In the genomic region with DNA sequence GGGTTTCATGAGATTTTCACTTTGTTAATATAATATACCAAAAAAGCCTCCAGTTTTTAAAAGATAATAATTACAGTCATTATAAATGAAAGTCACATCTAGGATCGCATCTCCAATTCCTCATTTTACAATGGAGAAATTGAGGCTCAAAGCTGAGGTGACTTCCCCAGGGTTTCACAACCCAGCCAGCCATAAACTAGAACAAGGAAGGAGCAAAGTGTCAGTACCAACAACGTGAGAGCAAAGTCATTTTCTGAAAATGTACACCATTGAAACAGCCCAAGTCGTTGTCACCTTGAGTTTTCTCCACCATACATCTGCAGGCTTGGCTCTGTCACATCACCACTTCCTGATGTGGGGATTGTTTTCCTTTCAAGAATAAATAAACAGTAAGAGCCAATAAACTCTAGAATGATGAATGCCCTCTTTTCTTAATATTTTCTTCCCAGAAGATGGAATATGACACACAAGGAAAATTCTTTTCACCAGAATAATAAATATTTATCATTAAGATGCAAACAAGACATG, we compare ENCODE assay signal across 21 cellular contexts.
"Had no signal": no experiment of that assay in that cellular context is flagged by ENCODE, and none has a peak within 500 bp of the region (broad histone marks: within the 10 kb centered on the region; RNA-seq: fewer than 3 reads in every experiment).

No MANE protein-coding gene starts in this region.

- H3K36me3 Mint-ChIP-seq: natural killer cell had no signal

- H3K9me3 ChIP-seq: colonic mucosa, lower lobe of right lung, thyroid gland had no signal

- H3K27ac ChIP-seq: brain microvascular endothelial cell, colonic mucosa, epithelial cell of prostate, foreskin keratinocyte, lower lobe of right lung, parathyroid adenoma, thyroid gland had no signal

- H3K9me3 Mint-ChIP-seq: endodermal cell, natural killer cell had no signal

- H3K27ac Mint-ChIP-seq: activated CD4-positive, alpha-beta memory T cell treated with anti-CD3 and anti-CD28 coated beads, Interleukin-2, amount 10 ng/mL, durations not matched to agents 7 days and 5 days; activated CD8-positive, alpha-beta memory T cell treated with anti-CD3 and anti-CD28 coated beads, Interleukin-2, amount 10 ng/mL, durations not matched to agents 7 days and 5 days; activated naive CD4-positive, alpha-beta T cell treated with anti-CD3 and anti-CD28 coated beads, Interleukin-2, amount 10 ng/mL, durations not matched to agents 7 days and 5 days; endodermal cell; natural killer cell had no signal

- H3K4me1 Mint-ChIP-seq: endodermal cell had no signal

- H3K4me1 ChIP-seq: colonic mucosa, parathyroid adenoma, thyroid gland had no signal

- H3K27me3 ChIP-seq: brain microvascular endothelial cell, colonic mucosa, foreskin keratinocyte, thyroid gland had no signal

- H3K4me3 Mint-ChIP-seq: activated B cell treated with CpG ODN at 0.5 μM for 24 hours; activated CD4-positive, alpha-beta memory T cell treated with anti-CD3 and anti-CD28 coated beads, Interleukin-2, amount 10 ng/mL, durations not matched to agents 7 days and 5 days; activated CD8-positive, alpha-beta memory T cell treated with anti-CD3 and anti-CD28 coated beads, Interleukin-2, amount 10 ng/mL, durations not matched to agents 7 days and 5 days; activated naive CD4-positive, alpha-beta T cell treated with anti-CD3 and anti-CD28 coated beads, Interleukin-2, amount 10 ng/mL, durations not matched to agents 7 days and 5 days; activated naive CD8-positive, alpha-beta T cell treated with anti-CD3 and anti-CD28 coated beads, Interleukin-2, amount 50 U/mL, for 24 hours; endodermal cell; natural killer cell had no signal

- DNase-seq: activated B cell treated with CpG ODN at 0.5 μM for 24 hours; activated CD4-positive, alpha-beta memory T cell treated with anti-CD3 and anti-CD28 coated beads, Interleukin-2, amount 10 ng/mL, durations not matched to agents 7 days and 5 days; activated CD4-positive, alpha-beta T cell treated with anti-CD3 and anti-CD28 coated beads for 48 hours; activated CD8-positive, alpha-beta memory T cell treated with anti-CD3 and anti-CD28 coated beads, Interleukin-2, amount 10 ng/mL, durations not matched to agents 7 days and 5 days; activated naive CD4-positive, alpha-beta T cell treated with anti-CD3 and anti-CD28 coated beads, Interleukin-2, amount 10 ng/mL, durations not matched to agents 7 days and 5 days; activated naive CD8-positive, alpha-beta T cell treated with anti-CD3 and anti-CD28 coated beads, Interleukin-2, amount 50 U/mL, for 24 hours; aorta; brain microvascular endothelial cell; central memory CD4-positive, alpha-beta T cell; colonic mucosa; endodermal cell; foreskin keratinocyte; glutamatergic neuron; hippocampal formation; lower lobe of right lung; natural killer cell; stimulated activated CD8-positive, alpha-beta memory T cell treated with anti-CD3 and anti-CD28 coated beads, Interleukin-4, amount 100 ng/mL, for 48 hours; stimulated activated naive CD4-positive, alpha-beta T cell treated with Interleukin-2 at 50 U/mL for 16 hours; thyroid gland had no signal

- H3K27me3 Mint-ChIP-seq: activated B cell treated with CpG ODN at 0.5 μM for 24 hours; activated CD4-positive, alpha-beta memory T cell treated with anti-CD3 and anti-CD28 coated beads, Interleukin-2, amount 10 ng/mL, durations not matched to agents 7 days and 5 days; activated CD8-positive, alpha-beta memory T cell treated with anti-CD3 and anti-CD28 coated beads, Interleukin-2, amount 10 ng/mL, durations not matched to agents 7 days and 5 days; activated naive CD4-positive, alpha-beta T cell treated with anti-CD3 and anti-CD28 coated beads, Interleukin-2, amount 10 ng/mL, durations not matched to agents 7 days and 5 days; activated naive CD8-positive, alpha-beta T cell treated with anti-CD3 and anti-CD28 coated beads, Interleukin-2, amount 50 U/mL, for 24 hours had no signal

- ATAC-seq: activated CD8-positive, alpha-beta memory T cell treated with anti-CD3 and anti-CD28 coated beads, Interleukin-2, amount 10 ng/mL, durations not matched to agents 7 days and 5 days; activated naive CD8-positive, alpha-beta T cell treated with anti-CD3 and anti-CD28 coated beads, Interleukin-2, amount 50 U/mL, for 24 hours; foreskin keratinocyte; lower lobe of right lung; natural killer cell had no signal

- H3K4me3 ChIP-seq: colonic mucosa, lower lobe of right lung, thyroid gland had no signal

- H3K36me3 ChIP-seq: brain microvascular endothelial cell, colonic mucosa, lower lobe of right lung, thyroid gland had no signal
